In the genomic region with DNA sequence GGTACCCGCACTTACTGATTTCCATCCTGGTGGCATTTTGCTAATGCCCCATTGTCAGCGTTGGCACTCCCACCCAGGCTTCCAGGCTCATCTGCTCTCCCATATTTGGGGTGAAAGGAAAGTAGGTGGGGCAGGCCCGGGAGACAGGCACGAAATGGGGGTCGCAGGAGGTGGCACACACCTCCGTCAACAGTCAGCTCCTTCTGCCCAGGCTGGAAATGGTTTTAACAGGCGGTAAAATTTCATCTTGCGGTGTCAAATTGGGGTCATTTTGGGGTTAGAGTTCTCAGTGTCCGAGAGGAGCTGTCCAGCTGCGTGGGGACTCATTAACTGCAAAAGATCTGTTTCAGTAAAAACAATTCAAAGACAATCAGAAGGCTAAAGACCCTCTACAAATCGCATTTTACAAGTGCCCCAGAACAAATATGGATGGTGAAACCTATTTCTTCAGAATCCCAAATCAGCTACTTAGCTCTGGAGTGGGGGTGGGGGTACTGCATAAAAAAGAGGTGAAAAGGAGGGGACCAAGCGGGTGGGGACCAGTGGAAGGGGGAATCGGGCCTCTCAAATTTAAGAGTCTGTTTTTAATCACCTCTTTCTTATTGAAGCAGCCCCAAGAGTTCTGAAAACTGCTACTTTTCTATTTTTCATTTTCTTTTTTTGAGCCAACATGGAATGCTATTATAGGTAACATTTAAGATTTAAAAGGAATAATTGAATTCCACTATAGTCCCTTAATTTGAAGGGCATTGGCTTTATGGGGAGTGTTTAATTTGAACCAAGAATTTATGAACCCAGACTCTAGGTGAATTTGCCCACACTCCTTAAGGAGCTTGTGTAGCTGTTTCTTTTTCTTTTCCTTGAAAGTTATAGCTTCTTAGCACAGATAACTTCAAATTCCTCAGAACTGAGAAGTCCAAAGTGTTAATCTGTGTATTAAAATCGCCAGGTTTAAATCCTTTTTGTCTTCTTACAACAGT, we compare ENCODE assay signal across 1 cellular context.
TF ChIP-seq lines count a peak whose summit lies in the region.

No MANE protein-coding gene starts in this region.

TF ChIP-seq in HEK293, 187 proteins besides CTCF, POLR2A, EP300 and RAD21 (continued from another document):
- TF ChIP-seq ZNF280C (tag by site-specific recombination; IDR thresholded peaks at IDR 0.05) = no peak
- TF ChIP-seq, protein P1, sequence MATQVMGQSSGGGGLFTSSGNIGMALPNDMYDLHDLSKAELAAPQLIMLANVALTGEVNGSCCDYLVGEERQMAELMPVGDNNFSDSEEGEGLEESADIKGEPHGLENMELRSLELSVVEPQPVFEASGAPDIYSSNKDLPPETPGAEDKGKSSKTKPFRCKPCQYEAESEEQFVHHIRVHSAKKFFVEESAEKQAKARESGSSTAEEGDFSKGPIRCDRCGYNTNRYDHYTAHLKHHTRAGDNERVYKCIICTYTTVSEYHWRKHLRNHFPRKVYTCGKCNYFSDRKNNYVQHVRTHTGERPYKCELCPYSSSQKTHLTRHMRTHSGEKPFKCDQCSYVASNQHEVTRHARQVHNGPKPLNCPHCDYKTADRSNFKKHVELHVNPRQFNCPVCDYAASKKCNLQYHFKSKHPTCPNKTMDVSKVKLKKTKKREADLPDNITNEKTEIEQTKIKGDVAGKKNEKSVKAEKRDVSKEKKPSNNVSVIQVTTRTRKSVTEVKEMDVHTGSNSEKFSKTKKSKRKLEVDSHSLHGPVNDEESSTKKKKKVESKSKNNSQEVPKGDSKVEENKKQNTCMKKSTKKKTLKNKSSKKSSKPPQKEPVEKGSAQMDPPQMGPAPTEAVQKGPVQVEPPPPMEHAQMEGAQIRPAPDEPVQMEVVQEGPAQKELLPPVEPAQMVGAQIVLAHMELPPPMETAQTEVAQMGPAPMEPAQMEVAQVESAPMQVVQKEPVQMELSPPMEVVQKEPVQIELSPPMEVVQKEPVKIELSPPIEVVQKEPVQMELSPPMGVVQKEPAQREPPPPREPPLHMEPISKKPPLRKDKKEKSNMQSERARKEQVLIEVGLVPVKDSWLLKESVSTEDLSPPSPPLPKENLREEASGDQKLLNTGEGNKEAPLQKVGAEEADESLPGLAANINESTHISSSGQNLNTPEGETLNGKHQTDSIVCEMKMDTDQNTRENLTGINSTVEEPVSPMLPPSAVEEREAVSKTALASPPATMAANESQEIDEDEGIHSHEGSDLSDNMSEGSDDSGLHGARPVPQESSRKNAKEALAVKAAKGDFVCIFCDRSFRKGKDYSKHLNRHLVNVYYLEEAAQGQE (tag by site-specific recombination; IDR thresholded peaks at IDR 0.05) = peak; percentile 84
- 0 out of 2 replicates have a peak, but pooled peaks have one; percentile 34 for TF ChIP-seq FEZF1 (tag by site-specific recombination; IDR thresholded peaks at IDR 0.05)
